ENCODE assay signal across 8 cellular contexts in the genomic region with DNA sequence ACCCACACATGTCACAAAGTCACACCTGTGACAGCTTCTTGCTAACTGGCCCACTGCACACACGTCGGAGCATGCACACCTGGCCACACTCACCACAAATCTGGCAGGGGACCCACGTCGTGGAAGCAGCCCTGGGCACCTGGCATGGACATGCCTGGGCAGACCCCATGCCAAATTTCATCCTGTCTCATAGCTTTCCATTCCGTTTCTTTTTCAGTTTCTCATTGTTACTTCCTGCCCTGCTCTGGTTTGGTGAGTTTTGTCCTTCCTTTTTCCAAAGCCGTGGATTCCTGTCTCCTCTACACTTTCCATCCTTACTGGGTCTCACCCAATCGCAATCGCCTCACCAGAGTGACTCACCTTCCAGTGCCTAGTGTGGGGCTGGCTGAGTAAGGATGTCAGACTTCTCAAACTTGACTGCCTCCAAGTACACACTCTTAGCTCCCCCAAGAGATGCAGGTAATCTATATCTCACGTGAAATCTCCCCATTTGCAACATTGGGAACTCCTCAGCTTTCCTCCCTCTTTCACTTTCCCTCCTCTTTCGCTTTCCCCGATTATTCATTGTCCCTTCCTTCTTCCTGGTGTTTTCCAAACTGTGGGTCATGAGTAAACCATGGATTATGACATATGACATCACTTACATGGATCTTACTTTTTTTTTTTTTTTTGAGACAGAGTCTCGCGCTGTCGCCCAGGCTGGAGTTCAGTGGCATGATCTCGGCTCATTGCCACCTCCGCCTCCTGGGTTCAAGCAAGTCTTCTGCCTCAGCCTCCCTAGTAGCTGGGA. TPM values are rescaled to one million over a fixed set of nuclear protein-coding genes. Genes with fewer than 3 reads are reported as not detected.
DNase-seq lines count a peak whose midpoint lies in the region; ATAC-seq and TF ChIP-seq lines count a peak whose summit lies in the region.

No MANE protein-coding gene starts in this region.

- H3K4me3 ChIP-seq in HEK293 (ENCODE audit: low read depth, low read length) (peak overlapping the region; percentile 1), tibial nerve (peak overlapping the region in 2 of 4 donors; percentile 7 to 9)

- H3K27ac Mint-ChIP-seq in CD14-positive monocyte (peak overlapping the region in 6 of 7 donors; percentile 1 to 57 (median 28)), immature natural killer cell (peak overlapping the region; percentile 60 to 97 (median 89))

- H3K36me3 Mint-ChIP-seq in CD14-positive monocyte (no peaks in the 10 kb centered on the region), immature natural killer cell (no peaks in the 10 kb centered on the region)

- H3K27me3 Mint-ChIP-seq in CD14-positive monocyte (ENCODE audit: low read depth in 3 of 3): peaks cover 35 to 57% (median 42%) of the 10 kb centered on the region in 3 donors
- H3K27me3 Mint-ChIP-seq in immature natural killer cell (ENCODE audit: low read depth in 3 of 3): peaks cover 10 to 11% (median 11%) of the 10 kb centered on the region in 3 donors

- H3K36me3 ChIP-seq in HEK293 (ENCODE audit: control insufficient read depth in 2 of 2, insufficient read depth in 1 of 2, low read length in 2 of 2) (no peaks in the 10 kb centered on the region), tibial nerve (no peaks in the 10 kb centered on the region)

- TF ChIP-seq CTCF in CD14-positive monocyte (IDR thresholded peaks at IDR 0.05): no peak
- no peak for TF ChIP-seq CTCF in HEK293 (tag by site-specific recombination; IDR thresholded peaks at IDR 0.05)
- no peak for TF ChIP-seq CTCF in tibial nerve (IDR thresholded peaks at IDR 0.05)

- no peak for ATAC-seq in HG02884 (IDR thresholded peaks at IDR 0.05; ENCODE audit: unreplicated experiment)
- ATAC-seq in HG02763 (IDR thresholded peaks at IDR 0.05; ENCODE audit: unreplicated experiment): no peak

- WGBS in tibial nerve, 2 donors: 37 to 44% methylated on average over 16 of the region's 16 CpGs

- H3K27me3 ChIP-seq in tibial nerve: no peaks in the 10 kb centered on the region

- intact Hi-C loops in CD14-positive monocyte (cut with micrococcal nuclease): no loop called here

- DNase-seq in CD14-positive monocyte (ENCODE audit: low spot score): no peak
- DNase-seq in activated T-cell treated with anti-CD3 and anti-CD28 coated beads, Interleukin-2, amount 50 U/mL, for 48 hours: peak; percentile 45 to 54
- no peak for DNase-seq in immature natural killer cell
- DNase-seq in tibial nerve (ENCODE audit: low spot score in 2 of 2): no peak
- no peak for DNase-seq in iPS-NIHi11 (ENCODE audit: low spot score)

- peaks cover 0 to 6% (median 2%) of the 10 kb centered on the region in 7 donors for H3K9me3 Mint-ChIP-seq in CD14-positive monocyte
- no peaks in the 10 kb centered on the region for H3K9me3 Mint-ChIP-seq in immature natural killer cell

- peaks cover 19% of the 10 kb centered on the region for H3K4me1 Mint-ChIP-seq in CD14-positive monocyte
- peaks cover 18 to 19% of the 10 kb centered on the region in 2 donors for H3K4me1 Mint-ChIP-seq in immature natural killer cell

- peaks cover 14% of the 10 kb centered on the region for H3K4me1 ChIP-seq in HEK293 (ENCODE audit: control insufficient read depth, insufficient read depth, low read length)
- peaks cover 0 to 47% (median 23%) of the 10 kb centered on the region in 4 donors for H3K4me1 ChIP-seq in tibial nerve

- H3K9me3 ChIP-seq in HEK293 (ENCODE audit: control insufficient read depth, insufficient read depth, low read depth, low read length) (no peaks in the 10 kb centered on the region), tibial nerve (no peaks in the 10 kb centered on the region)

- no peak for TF ChIP-seq POLR2A in tibial nerve (IDR thresholded peaks at IDR 0.05)

- peak overlapping the region; percentile 43; the same call in 1 of the 2 replicates for H3K27ac ChIP-seq in HEK293 (ENCODE audit: extremely low read depth, low read depth, low read length)
- H3K27ac ChIP-seq in tibial nerve: peak overlapping the region; percentile 66 to 100 (median 92)

- CTCF ChIA-PET in HEK293 (lab: Yijun Ruan, JAX): interaction anchor here (0.6 to 2.4 kb wide), 6 partner anchors 12 to 116 kb away, joined by 3 to 34 read pairs (median 11); no protein-coding TSS in a partner anchor

- POLR2A ChIA-PET in HEK293 (lab: Yijun Ruan, JAX): interaction anchor here (0.5 to 1.2 kb wide), 5 partner anchors 10 to 516 kb away, joined by 3 to 5 read pairs (median 3); a partner anchor contains a TSS

- H3K4me3 Mint-ChIP-seq in CD14-positive monocyte (peak overlapping the region; percentile 59 to 92), immature natural killer cell (peak overlapping the region; percentile 83 to 91 (median 86))

- no peak for TF ChIP-seq EP300 in tibial nerve (IDR thresholded peaks at IDR 0.05)

TF ChIP-seq in HEK293, 187 proteins besides CTCF, POLR2A, EP300 and RAD21 (continues in another document):
- TF ChIP-seq ZNF211 (tag by site-specific recombination; IDR thresholded peaks at IDR 0.05; ENCODE audit: low read depth) (no peak), ZFHX2 (tag by site-specific recombination; conservative IDR thresholded peaks at IDR 0.05) (no peak), ZNF175 (tag by site-specific recombination; IDR thresholded peaks at IDR 0.05) (no peak), ZNF629 (tag by site-specific recombination; IDR thresholded peaks at IDR 0.05) (peak; percentile 91), ZNF701 (tag by site-specific recombination; IDR thresholded peaks at IDR 0.05) (0 out of 2 replicates have a peak, but pooled peaks have one; percentile 54), ZNF624 (tag by site-specific recombination; IDR thresholded peaks at IDR 0.05) (no peak), ZBTB21 (tag by site-specific recombination; IDR thresholded peaks at IDR 0.05) (peak; percentile 87), ZNF274 (IDR thresholded peaks at IDR 0.05; ENCODE audit: low read length) (no peak), ZNF274 (tag by site-specific recombination; IDR thresholded peaks at IDR 0.05; ENCODE audit: borderline replicate concordance) (no peak), ZNF302 (tag by site-specific recombination; IDR thresholded peaks at IDR 0.05; ENCODE audit: low read depth) (no peak), ZNF138 (tag by site-specific recombination; IDR thresholded peaks at IDR 0.05; ENCODE audit: borderline replicate concordance) (no peak), ZNF548 (tag by site-specific recombination; IDR thresholded peaks at IDR 0.05) (no peak; the same call in 1 of the 2 replicates), IKZF3 (tag by site-specific recombination; IDR thresholded peaks at IDR 0.05) (peak; percentile 11; the same call in 1 of the 2 replicates), ZNF169 (tag by site-specific recombination; IDR thresholded peaks at IDR 0.05) (no peak), ZNF837 (tag by site-specific recombination; IDR thresholded peaks at IDR 0.05) (no peak), ZNF174 (tag by site-specific recombination; IDR thresholded peaks at IDR 0.05) (no peak), GLIS2 (tag by site-specific recombination; IDR thresholded peaks at IDR 0.05) (no peak), ZNF621 (tag by site-specific recombination; IDR thresholded peaks at IDR 0.05) (no peak), EGR2 (tag by site-specific recombination; IDR thresholded peaks at IDR 0.05; ENCODE audit: low read depth) (no peak), ZBTB1 (tag by site-specific recombination; IDR thresholded peaks at IDR 0.05) (no peak), ZNF292 (tag by site-specific recombination; IDR thresholded peaks at IDR 0.05; ENCODE audit: borderline replicate concordance, low read depth) (no peak), SCRT1 (tag by site-specific recombination; IDR thresholded peaks at IDR 0.05; ENCODE audit: borderline replicate concordance) (no peak)
- TF ChIP-seq, protein P1, sequence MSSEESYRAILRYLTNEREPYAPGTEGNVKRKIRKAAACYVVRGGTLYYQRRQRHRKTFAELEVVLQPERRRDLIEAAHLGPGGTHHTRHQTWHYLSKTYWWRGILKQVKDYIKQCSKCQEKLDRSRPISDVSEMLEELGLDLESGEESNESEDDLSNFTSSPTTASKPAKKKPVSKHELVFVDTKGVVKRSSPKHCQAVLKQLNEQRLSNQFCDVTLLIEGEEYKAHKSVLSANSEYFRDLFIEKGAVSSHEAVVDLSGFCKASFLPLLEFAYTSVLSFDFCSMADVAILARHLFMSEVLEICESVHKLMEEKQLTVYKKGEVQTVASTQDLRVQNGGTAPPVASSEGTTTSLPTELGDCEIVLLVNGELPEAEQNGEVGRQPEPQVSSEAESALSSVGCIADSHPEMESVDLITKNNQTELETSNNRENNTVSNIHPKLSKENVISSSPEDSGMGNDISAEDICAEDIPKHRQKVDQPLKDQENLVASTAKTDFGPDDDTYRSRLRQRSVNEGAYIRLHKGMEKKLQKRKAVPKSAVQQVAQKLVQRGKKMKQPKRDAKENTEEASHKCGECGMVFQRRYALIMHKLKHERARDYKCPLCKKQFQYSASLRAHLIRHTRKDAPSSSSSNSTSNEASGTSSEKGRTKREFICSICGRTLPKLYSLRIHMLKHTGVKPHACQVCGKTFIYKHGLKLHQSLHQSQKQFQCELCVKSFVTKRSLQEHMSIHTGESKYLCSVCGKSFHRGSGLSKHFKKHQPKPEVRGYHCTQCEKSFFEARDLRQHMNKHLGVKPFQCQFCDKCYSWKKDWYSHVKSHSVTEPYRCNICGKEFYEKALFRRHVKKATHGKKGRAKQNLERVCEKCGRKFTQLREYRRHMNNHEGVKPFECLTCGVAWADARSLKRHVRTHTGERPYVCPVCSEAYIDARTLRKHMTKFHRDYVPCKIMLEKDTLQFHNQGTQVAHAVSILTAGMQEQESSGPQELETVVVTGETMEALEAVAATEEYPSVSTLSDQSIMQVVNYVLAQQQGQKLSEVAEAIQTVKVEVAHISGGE (tag by site-specific recombination; conservative IDR thresholded peaks at IDR 0.05; ENCODE audit: low read depth): 0 out of 2 replicates have a peak, but pooled peaks have one; percentile 28

RNA-seq across cellular contexts. Expression of a gene that starts 1.6 kb away (rescaled TPM):
- polyA plus RNA-seq in CD14-positive monocyte: 1 to 10 TPM; 2.5 to 4.8 TPM
- polyA plus RNA-seq in immature natural killer cell: 10 to 100 TPM in 1 of 3 donors, 1 to 10 TPM in 2; 8.3 to 13.9 (median 8.4) TPM
- total RNA-seq in tibial nerve: 10 to 100 TPM in 1 of 4 donors, 1 to 10 TPM in 3; 2.8 to 11.0 (median 6.3) TPM

RNA-seq across cellular contexts. Expression of a gene that starts 23.7 kb away (rescaled TPM):
- polyA plus RNA-seq in CD14-positive monocyte (1 to 10 TPM; 6.3 to 7.6 TPM), immature natural killer cell (10 to 100 TPM in 1 of 3 donors, 1 to 10 TPM in 2; 2.6 to 12.2 (median 5.1) TPM)
- 10 to 100 TPM; 23.8 to 39.0 (median 32.7) TPM for total RNA-seq in tibial nerve

RNA-seq across cellular contexts. Expression of a gene that starts 42.1 kb away (rescaled TPM):
- 1 to 10 TPM; 6.5 to 7.3 TPM for polyA plus RNA-seq in CD14-positive monocyte
- 1 to 10 TPM; 1.2 to 3.9 (median 2.3) TPM for polyA plus RNA-seq in immature natural killer cell
- total RNA-seq in tibial nerve: 10 to 100 TPM in 3 of 4 donors, 1 to 10 TPM in 1; 9.6 to 33.9 (median 25.4) TPM

Comparison
In these comparisons a context has a peak if more than half of its experiments do, and no peak if none do; other contexts are left out.
1. DNase-seq: peak in activated T-cell treated with anti-CD3 and anti-CD28 coated beads, Interleukin-2, amount 50 U/mL, for 48 hours (2 of 2); none in CD14-positive monocyte (single experiment), immature natural killer cell (0 of 3), tibial nerve (0 of 2) and iPS-NIHi11 (single experiment).